1 cellular context compared by ENCODE assay signal in genomic region chr20:36085686-36086267, GRCh38.
TF ChIP-seq lines count a peak whose summit lies in the region.

No MANE protein-coding gene starts in this region.

TF ChIP-seq in HEK293, 187 proteins besides CTCF, POLR2A, EP300 and RAD21 (continued from another document):
- TF ChIP-seq, protein P1, sequence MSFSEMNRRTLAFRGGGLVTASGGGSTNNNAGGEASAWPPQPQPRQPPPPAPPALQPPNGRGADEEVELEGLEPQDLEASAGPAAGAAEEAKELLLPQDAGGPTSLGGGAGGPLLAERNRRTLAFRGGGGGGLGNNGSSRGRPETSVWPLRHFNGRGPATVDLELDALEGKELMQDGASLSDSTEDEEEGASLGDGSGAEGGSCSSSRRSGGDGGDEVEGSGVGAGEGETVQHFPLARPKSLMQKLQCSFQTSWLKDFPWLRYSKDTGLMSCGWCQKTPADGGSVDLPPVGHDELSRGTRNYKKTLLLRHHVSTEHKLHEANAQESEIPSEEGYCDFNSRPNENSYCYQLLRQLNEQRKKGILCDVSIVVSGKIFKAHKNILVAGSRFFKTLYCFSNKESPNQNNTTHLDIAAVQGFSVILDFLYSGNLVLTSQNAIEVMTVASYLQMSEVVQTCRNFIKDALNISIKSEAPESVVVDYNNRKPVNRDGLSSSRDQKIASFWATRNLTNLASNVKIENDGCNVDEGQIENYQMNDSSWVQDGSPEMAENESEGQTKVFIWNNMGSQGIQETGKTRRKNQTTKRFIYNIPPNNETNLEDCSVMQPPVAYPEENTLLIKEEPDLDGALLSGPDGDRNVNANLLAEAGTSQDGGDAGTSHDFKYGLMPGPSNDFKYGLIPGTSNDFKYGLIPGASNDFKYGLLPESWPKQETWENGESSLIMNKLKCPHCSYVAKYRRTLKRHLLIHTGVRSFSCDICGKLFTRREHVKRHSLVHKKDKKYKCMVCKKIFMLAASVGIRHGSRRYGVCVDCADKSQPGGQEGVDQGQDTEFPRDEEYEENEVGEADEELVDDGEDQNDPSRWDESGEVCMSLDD (tag by site-specific recombination; IDR thresholded peaks at IDR 0.05): no peak
- TF ChIP-seq ZNF529 (tag by site-specific recombination; IDR thresholded peaks at IDR 0.05; ENCODE audit: insufficient replicate concordance): no peak
- TF ChIP-seq ZNF391 (tag by site-specific recombination; IDR thresholded peaks at IDR 0.05; ENCODE audit: borderline replicate concordance, low read depth): no peak
- no peak for TF ChIP-seq ZNF555 (tag by site-specific recombination; conservative IDR thresholded peaks at IDR 0.05)
- no peak for TF ChIP-seq ZNF521 (tag by site-specific recombination; IDR thresholded peaks at IDR 0.05)
- no peak for TF ChIP-seq ZNF792 (tag by site-specific recombination; IDR thresholded peaks at IDR 0.05)
- TF ChIP-seq ZXDB (tag by site-specific recombination; IDR thresholded peaks at IDR 0.05): no peak
- no peak for TF ChIP-seq ZNF585B (tag by site-specific recombination; IDR thresholded peaks at IDR 0.05)
- TF ChIP-seq GLI4 (tag by site-specific recombination; IDR thresholded peaks at IDR 0.05): no peak
- no peak for TF ChIP-seq ZNF747 (tag by site-specific recombination; IDR thresholded peaks at IDR 0.05)
- no peak for TF ChIP-seq AEBP2 (tag by site-specific recombination; IDR thresholded peaks at IDR 0.05; ENCODE audit: borderline replicate concordance)
- TF ChIP-seq ZNF211 (tag by site-specific recombination; IDR thresholded peaks at IDR 0.05; ENCODE audit: low read depth): no peak
- TF ChIP-seq SCRT2 (tag by site-specific recombination; IDR thresholded peaks at IDR 0.05): peak; percentile 68
- TF ChIP-seq ZNF221 (tag by site-specific recombination; IDR thresholded peaks at IDR 0.05; ENCODE audit: borderline replicate concordance): no peak
- TF ChIP-seq ZNF335 (tag by site-specific recombination; conservative IDR thresholded peaks at IDR 0.05): 0 out of 2 replicates have a peak, but pooled peaks have one; percentile 7
- TF ChIP-seq REPIN1 (tag by site-specific recombination; IDR thresholded peaks at IDR 0.05; ENCODE audit: low read depth): no peak
- TF ChIP-seq ZNF24 (tag by site-specific recombination; IDR thresholded peaks at IDR 0.05): no peak
- TF ChIP-seq ZNF223 (tag by site-specific recombination; IDR thresholded peaks at IDR 0.05): no peak
- TF ChIP-seq OSR2 (tag by site-specific recombination; IDR thresholded peaks at IDR 0.05): no peak
- no peak for TF ChIP-seq ZNF768 (tag by site-specific recombination; IDR thresholded peaks at IDR 0.05)
- no peak for TF ChIP-seq ZNF558 (tag by site-specific recombination; IDR thresholded peaks at IDR 0.05)
- no peak for TF ChIP-seq ZNF501 (tag by site-specific recombination; IDR thresholded peaks at IDR 0.05)
- TF ChIP-seq, protein P2, sequence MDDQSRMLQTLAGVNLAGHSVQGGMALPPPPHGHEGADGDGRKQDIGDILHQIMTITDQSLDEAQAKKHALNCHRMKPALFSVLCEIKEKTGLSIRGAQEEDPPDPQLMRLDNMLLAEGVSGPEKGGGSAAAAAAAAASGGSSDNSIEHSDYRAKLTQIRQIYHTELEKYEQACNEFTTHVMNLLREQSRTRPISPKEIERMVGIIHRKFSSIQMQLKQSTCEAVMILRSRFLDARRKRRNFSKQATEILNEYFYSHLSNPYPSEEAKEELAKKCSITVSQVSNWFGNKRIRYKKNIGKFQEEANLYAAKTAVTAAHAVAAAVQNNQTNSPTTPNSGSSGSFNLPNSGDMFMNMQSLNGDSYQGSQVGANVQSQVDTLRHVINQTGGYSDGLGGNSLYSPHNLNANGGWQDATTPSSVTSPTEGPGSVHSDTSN (CRISPR knock-in tag; IDR thresholded peaks at IDR 0.05): no peak
- no peak for TF ChIP-seq ZNF660 (tag by site-specific recombination; IDR thresholded peaks at IDR 0.05)
- no peak for TF ChIP-seq YY1 (tag by site-specific recombination; IDR thresholded peaks at IDR 0.05)
- TF ChIP-seq ZNF10 (tag by site-specific recombination; IDR thresholded peaks at IDR 0.05): no peak
- TF ChIP-seq, protein P3, sequence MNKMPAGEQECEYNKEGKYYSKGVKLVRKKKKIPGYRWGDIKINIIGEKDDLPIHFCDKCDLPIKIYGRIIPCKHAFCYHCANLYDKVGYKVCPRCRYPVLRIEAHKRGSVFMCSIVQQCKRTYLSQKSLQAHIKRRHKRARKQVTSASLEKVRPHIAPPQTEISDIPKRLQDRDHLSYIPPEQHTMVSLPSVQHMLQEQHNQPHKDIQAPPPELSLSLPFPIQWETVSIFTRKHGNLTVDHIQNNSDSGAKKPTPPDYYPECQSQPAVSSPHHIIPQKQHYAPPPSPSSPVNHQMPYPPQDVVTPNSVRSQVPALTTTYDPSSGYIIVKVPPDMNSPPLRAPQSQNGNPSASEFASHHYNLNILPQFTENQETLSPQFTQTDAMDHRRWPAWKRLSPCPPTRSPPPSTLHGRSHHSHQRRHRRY (tag by site-specific recombination; IDR thresholded peaks at IDR 0.05): no peak
- no peak for TF ChIP-seq ZNF677 (tag by site-specific recombination; IDR thresholded peaks at IDR 0.05)
- no peak for TF ChIP-seq ZNF776 (tag by site-specific recombination; IDR thresholded peaks at IDR 0.05; ENCODE audit: borderline replicate concordance)
- TF ChIP-seq ZSCAN30 (tag by site-specific recombination; IDR thresholded peaks at IDR 0.05): no peak
- TF ChIP-seq ZNF394 (tag by site-specific recombination; IDR thresholded peaks at IDR 0.05; ENCODE audit: borderline replicate concordance): no peak
- TF ChIP-seq ZNF510 (tag by site-specific recombination; IDR thresholded peaks at IDR 0.05; ENCODE audit: insufficient replicate concordance): no peak
- TF ChIP-seq ZNF670 (tag by site-specific recombination; IDR thresholded peaks at IDR 0.05; ENCODE audit: low read depth): no peak
- TF ChIP-seq, protein P4, sequence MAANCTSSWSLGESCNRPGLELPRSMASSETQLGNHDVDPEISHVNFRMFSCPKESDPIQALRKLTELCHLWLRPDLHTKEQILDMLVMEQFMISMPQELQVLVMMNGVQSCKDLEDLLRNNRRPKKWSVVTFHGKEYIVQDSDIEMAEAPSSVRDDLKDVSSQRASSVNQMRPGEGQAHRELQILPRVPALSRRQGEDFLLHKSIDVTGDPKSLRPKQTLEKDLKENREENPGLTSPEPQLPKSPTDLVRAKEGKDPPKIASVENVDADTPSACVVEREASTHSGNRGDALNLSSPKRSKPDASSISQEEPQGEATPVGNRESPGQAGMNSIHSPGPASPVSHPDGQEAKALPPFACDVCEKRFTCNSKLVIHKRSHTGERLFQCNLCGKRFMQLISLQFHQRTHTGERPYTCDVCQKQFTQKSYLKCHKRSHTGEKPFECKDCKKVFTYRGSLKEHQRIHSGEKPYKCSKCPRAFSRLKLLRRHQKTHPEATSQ (tag by site-specific recombination; IDR thresholded peaks at IDR 0.05): no peak
- TF ChIP-seq ATF2 (tag by site-specific recombination; IDR thresholded peaks at IDR 0.05; ENCODE audit: low read depth): no peak
- TF ChIP-seq, protein P5, sequence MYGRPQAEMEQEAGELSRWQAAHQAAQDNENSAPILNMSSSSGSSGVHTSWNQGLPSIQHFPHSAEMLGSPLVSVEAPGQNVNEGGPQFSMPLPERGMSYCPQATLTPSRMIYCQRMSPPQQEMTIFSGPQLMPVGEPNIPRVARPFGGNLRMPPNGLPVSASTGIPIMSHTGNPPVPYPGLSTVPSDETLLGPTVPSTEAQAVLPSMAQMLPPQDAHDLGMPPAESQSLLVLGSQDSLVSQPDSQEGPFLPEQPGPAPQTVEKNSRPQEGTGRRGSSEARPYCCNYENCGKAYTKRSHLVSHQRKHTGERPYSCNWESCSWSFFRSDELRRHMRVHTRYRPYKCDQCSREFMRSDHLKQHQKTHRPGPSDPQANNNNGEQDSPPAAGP (tag by site-specific recombination; IDR thresholded peaks at IDR 0.05): peak; percentile 49
- TF ChIP-seq ZFP37 (tag by site-specific recombination; IDR thresholded peaks at IDR 0.05): no peak
- TF ChIP-seq, protein P6, sequence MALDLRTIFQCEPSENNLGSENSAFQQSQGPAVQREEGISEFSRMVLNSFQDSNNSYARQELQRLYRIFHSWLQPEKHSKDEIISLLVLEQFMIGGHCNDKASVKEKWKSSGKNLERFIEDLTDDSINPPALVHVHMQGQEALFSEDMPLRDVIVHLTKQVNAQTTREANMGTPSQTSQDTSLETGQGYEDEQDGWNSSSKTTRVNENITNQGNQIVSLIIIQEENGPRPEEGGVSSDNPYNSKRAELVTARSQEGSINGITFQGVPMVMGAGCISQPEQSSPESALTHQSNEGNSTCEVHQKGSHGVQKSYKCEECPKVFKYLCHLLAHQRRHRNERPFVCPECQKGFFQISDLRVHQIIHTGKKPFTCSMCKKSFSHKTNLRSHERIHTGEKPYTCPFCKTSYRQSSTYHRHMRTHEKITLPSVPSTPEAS (tag by site-specific recombination; IDR thresholded peaks at IDR 0.05): no peak
- TF ChIP-seq, protein P7, sequence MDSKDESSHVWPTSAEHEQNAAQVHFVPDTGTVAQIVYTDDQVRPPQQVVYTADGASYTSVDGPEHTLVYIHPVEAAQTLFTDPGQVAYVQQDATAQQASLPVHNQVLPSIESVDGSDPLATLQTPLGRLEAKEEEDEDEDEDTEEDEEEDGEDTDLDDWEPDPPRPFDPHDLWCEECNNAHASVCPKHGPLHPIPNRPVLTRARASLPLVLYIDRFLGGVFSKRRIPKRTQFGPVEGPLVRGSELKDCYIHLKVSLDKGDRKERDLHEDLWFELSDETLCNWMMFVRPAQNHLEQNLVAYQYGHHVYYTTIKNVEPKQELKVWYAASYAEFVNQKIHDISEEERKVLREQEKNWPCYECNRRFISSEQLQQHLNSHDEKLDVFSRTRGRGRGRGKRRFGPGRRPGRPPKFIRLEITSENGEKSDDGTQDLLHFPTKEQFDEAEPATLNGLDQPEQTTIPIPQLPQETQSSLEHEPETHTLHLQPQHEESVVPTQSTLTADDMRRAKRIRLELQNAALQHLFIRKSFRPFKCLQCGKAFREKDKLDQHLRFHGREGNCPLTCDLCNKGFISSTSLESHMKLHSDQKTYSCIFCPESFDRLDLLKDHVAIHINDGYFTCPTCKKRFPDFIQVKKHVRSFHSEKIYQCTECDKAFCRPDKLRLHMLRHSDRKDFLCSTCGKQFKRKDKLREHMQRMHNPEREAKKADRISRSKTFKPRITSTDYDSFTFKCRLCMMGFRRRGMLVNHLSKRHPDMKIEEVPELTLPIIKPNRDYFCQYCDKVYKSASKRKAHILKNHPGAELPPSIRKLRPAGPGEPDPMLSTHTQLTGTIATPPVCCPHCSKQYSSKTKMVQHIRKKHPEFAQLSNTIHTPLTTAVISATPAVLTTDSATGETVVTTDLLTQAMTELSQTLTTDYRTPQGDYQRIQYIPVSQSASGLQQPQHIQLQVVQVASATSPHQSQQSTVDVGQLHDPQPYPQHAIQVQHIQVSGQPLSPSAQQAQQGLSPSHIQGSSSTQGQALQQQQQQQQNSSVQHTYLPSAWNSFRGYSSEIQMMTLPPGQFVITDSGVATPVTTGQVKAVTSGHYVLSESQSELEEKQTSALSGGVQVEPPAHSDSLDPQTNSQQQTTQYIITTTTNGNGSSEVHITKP (tag by site-specific recombination; IDR thresholded peaks at IDR 0.05): peak; percentile 92
- TF ChIP-seq MYNN (tag by site-specific recombination; IDR thresholded peaks at IDR 0.05; ENCODE audit: borderline replicate concordance): no peak
